ENCODE assay signal across 8 cellular contexts in the genomic region with DNA sequence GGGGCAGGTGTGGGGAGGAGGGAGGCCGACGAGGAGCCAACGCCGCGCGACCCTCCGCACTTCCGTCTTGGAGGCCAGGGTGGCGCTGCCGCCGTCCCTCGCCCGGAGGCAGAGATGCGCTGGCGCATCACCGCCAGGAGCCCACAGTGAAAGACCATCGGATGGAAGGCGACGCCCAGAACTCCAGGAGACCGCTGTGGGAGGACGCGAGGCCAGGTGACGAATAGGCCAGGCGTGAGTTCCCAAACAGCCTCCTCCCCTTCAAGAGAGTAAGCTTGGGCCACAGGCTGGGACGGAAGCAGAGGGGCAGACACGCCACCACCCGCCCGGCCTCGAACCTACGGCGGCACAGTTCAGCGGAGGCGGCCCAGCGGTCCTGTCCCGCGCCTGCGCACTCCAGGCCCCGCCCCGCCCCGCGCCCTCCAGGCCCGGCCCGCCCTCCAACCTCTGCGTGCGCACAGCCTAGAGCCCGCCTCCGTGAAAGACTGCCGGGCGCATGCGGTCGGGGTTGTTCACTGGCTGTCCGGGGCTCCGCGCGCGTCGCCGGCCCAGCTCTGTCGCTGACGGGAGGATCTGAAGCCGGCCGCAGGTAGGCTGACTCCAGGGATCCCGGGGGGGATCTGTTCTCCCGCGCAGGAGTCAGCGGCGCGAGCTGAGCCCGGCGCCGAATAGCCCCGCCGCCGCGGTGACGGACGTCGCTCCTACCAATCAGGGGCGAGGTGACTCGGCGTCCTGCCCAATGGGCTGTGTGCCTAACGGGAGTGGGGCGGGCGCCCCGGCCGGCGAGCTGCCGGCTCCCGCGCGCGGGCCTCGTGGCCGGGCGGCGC. TPM values are rescaled to one million over a fixed set of nuclear protein-coding genes. Genes with fewer than 3 reads are reported as not detected.
DNase-seq lines count a peak whose midpoint lies in the region; ATAC-seq and TF ChIP-seq lines count a peak whose summit lies in the region.

A gene with protein sequence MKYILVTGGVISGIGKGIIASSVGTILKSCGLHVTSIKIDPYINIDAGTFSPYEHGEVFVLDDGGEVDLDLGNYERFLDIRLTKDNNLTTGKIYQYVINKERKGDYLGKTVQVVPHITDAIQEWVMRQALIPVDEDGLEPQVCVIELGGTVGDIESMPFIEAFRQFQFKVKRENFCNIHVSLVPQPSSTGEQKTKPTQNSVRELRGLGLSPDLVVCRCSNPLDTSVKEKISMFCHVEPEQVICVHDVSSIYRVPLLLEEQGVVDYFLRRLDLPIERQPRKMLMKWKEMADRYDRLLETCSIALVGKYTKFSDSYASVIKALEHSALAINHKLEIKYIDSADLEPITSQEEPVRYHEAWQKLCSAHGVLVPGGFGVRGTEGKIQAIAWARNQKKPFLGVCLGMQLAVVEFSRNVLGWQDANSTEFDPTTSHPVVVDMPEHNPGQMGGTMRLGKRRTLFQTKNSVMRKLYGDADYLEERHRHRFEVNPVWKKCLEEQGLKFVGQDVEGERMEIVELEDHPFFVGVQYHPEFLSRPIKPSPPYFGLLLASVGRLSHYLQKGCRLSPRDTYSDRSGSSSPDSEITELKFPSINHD (plus strand): TSS at position 456 of the 827 bp plus-strand sequence. CDS start 3,595 bp downstream, outside the sequence.

- H4K20me1 ChIP-seq in DOHH2 (ENCODE audit: control insufficient read depth, insufficient read depth, low read depth, low read length): peaks cover 21% of the 10 kb centered on the region; the same call in 1 of the 2 replicates
- peaks cover 15% of the 10 kb centered on the region for H4K20me1 ChIP-seq in KMS-11 (ENCODE audit: insufficient read depth)

- peak; percentile 68 for DNase-seq in Panc1 (ENCODE audit: low read depth, low spot score)
- peak; percentile 96 for DNase-seq in activated T-cell treated with anti-CD3 and anti-CD28 coated beads, Interleukin-2, amount 50 U/mL, for 4 hours
- DNase-seq in stimulated activated CD8-positive, alpha-beta memory T cell treated with anti-CD3 and anti-CD28 coated beads, Interleukin-7, amount 100 ng/mL, for 24 hours (ENCODE audit: low read depth): peak; percentile 92

- peak; percentile 67 for TF ChIP-seq CTCF in DOHH2 (IDR thresholded peaks at IDR 0.05; ENCODE audit: low read depth, low read length, poor library complexity, severe bottlenecking)
- TF ChIP-seq CTCF in KMS-11 (conservative IDR thresholded peaks at IDR 0.05; ENCODE audit: low read depth, low read length): no peak
- TF ChIP-seq CTCF in Panc1 (IDR thresholded peaks at IDR 0.05): peak; percentile 32; the same call in 1 of the 2 replicates

- BruUV-seq in Panc1 (replicated peaks; lab: Mats Ljungman, UMichigan): no TSS peak

- H3K4me2 ChIP-seq in DOHH2 (ENCODE audit: low read length) (peak within 1 kb of the TSS; percentile 86), KMS-11 (peak within 1 kb of the TSS; percentile 95)

- CTCF ChIA-PET in Panc1 (lab: Charles Lee): interaction anchor here (0.7 to 1.0 kb wide), 3 partner anchors 31 to 454 kb away, joined by 5 to 7 read pairs (median 7); no protein-coding TSS in a partner anchor

- H3K27me3 ChIP-seq in DOHH2 (ENCODE audit: control insufficient read depth, low read length) (no peaks in the 10 kb centered on the region), KMS-11 (ENCODE audit: insufficient read depth, low read depth) (no peaks in the 10 kb centered on the region), Panc1 (ENCODE audit: control insufficient read depth, insufficient read depth, low read length) (no peaks in the 10 kb centered on the region), muscle layer of colon (ENCODE audit: control insufficient read depth in 1 of 2, insufficient read depth in 2 of 2, low read length in 2 of 2) (no peaks in the 10 kb centered on the region)

- H3K4me3 Mint-ChIP-seq in activated T-cell treated with anti-CD3 and anti-CD28 coated beads, Interleukin-2, amount 50 U/mL, for 4 hours: peak within 1 kb of the TSS; percentile 88

- peak within 1 kb of the TSS; percentile 87 for H3K4me3 ChIP-seq in DOHH2 (ENCODE audit: low read length)
- peak within 1 kb of the TSS; percentile 65 for H3K4me3 ChIP-seq in KMS-11 (IDR thresholded peaks at IDR 0.05; ENCODE audit: insufficient read depth, low read depth, low read length)
- peak within 1 kb of the TSS; percentile 80 to 93 for H3K4me3 ChIP-seq in Panc1 (ENCODE audit: low read depth in 2 of 2, low read length in 2 of 2)
- H3K4me3 ChIP-seq in muscle layer of colon (ENCODE audit: low read depth in 1 of 2, low read length in 2 of 2): peak within 1 kb of the TSS; percentile 72 to 91

- H3K4me1 ChIP-seq in DOHH2 (ENCODE audit: control insufficient read depth, low read length) (peaks cover 30% of the 10 kb centered on the region), KMS-11 (ENCODE audit: low read depth, poor library complexity, severe bottlenecking) (peaks cover 25% of the 10 kb centered on the region), Panc1 (ENCODE audit: control insufficient read depth, insufficient read depth, low read length) (peaks cover 58% of the 10 kb centered on the region), muscle layer of colon (ENCODE audit: insufficient read depth, low read length) (peaks cover 46% of the 10 kb centered on the region)

- in situ Hi-C loops in Panc1 (cut with HindIII; ENCODE audit: low pct_unique_long_range_greater_than_20kb, low sequenced_read_pairs): no loop called here

- no peaks in the 10 kb centered on the region for H3F3A ChIP-seq in DOHH2 (ENCODE audit: control insufficient read depth, insufficient read depth)

- intact Hi-C loops in Panc1 (cut with micrococcal nuclease; ENCODE audit: unreplicated experiment): no loop called here

- peaks cover 29% of the 10 kb centered on the region for H3K36me3 Mint-ChIP-seq in activated T-cell treated with anti-CD3 and anti-CD28 coated beads, Interleukin-2, amount 50 U/mL, for 4 hours (ENCODE audit: insufficient read depth)

- H3K9ac ChIP-seq in KMS-11 (peak within 1 kb of the TSS; percentile 98), muscle layer of colon (ENCODE audit: low read length) (peak within 1 kb of the TSS; percentile 80)

- no peaks in the 10 kb centered on the region for H3K9me2 ChIP-seq in DOHH2 (replicated peaks; ENCODE audit: control insufficient read depth, low read length)

- peak within 1 kb of the TSS; percentile 98 for H2AFZ ChIP-seq in KMS-11 (ENCODE audit: low read depth)

- peaks cover 45% of the 10 kb centered on the region for H3K36me3 ChIP-seq in DOHH2 (ENCODE audit: control insufficient read depth, low read length)
- peaks cover 5% of the 10 kb centered on the region; the same call in 1 of the 2 replicates for H3K36me3 ChIP-seq in KMS-11 (ENCODE audit: insufficient read depth)
- peaks cover 18% of the 10 kb centered on the region for H3K36me3 ChIP-seq in Panc1 (ENCODE audit: control insufficient read depth, insufficient read depth, low read length)
- H3K36me3 ChIP-seq in muscle layer of colon (ENCODE audit: insufficient read depth, low read length): peaks cover 5% of the 10 kb centered on the region

- no peaks in the 10 kb centered on the region for H3K9me3 ChIP-seq in DOHH2 (ENCODE audit: control insufficient read depth, insufficient read depth, low read length)
- H3K9me3 ChIP-seq in Panc1 (ENCODE audit: control insufficient read depth, insufficient read depth, low read depth, low read length): no peaks in the 10 kb centered on the region
- H3K9me3 ChIP-seq in muscle layer of colon (ENCODE audit: low read length): no peaks in the 10 kb centered on the region

- no peaks in the 10 kb centered on the region for H3K9me3 Mint-ChIP-seq in activated T-cell treated with anti-CD3 and anti-CD28 coated beads, Interleukin-2, amount 50 U/mL, for 4 hours

- peaks cover 40% of the 10 kb centered on the region for H3K4me1 Mint-ChIP-seq in activated T-cell treated with anti-CD3 and anti-CD28 coated beads, Interleukin-2, amount 50 U/mL, for 4 hours (ENCODE audit: low read depth)

- POLR2A ChIA-PET in Panc1 (lab: Charles Lee): interaction anchor here (0.6 to 1.4 kb wide), 9 partner anchors 9 to 288 kb away, joined by 3 to 9 read pairs (median 3); a partner anchor contains a TSS

- H3K79me2 ChIP-seq in DOHH2 (ENCODE audit: control insufficient read depth, low read length): peaks cover 52% of the 10 kb centered on the region
- peaks cover 44% of the 10 kb centered on the region for H3K79me2 ChIP-seq in KMS-11 (ENCODE audit: insufficient read depth, low read depth)

- H3K27me3 Mint-ChIP-seq in activated T-cell treated with anti-CD3 and anti-CD28 coated beads, Interleukin-2, amount 50 U/mL, for 4 hours (ENCODE audit: low read depth): no peaks in the 10 kb centered on the region

- H3K27ac ChIP-seq in DOHH2 (ENCODE audit: low read depth, low read length) (peak within 1 kb of the TSS; percentile 81), KMS-11 (peak within 1 kb of the TSS; percentile 97), Panc1 (ENCODE audit: low read length) (peak within 1 kb of the TSS; percentile 95), muscle layer of colon (ENCODE audit: low read depth, low read length) (peak within 1 kb of the TSS; percentile 87)

- ATAC-seq in GM21786 (IDR thresholded peaks at IDR 0.05; ENCODE audit: unreplicated experiment): peak; percentile 85
- ATAC-seq in Panc1: peak; percentile 90
- ATAC-seq in activated T-cell treated with anti-CD3 and anti-CD28 coated beads, Interleukin-2, amount 50 U/mL, for 4 hours: peak; percentile 87 to 89
- peak; percentile 94 for ATAC-seq in esophagus mucosa

RNA-seq across cellular contexts. Expression of the gene that starts here (rescaled TPM):
- total RNA-seq in Panc1 (2021; ENCODE audit: unreplicated experiment): 166 TPM
- polyA plus RNA-seq in Panc1 (2012; ENCODE audit: insufficient read length): 83.3 TPM
- 100 to 1,000 TPM; 194 to 214 (median 194) TPM for total RNA-seq in activated T-cell treated with anti-CD3 and anti-CD28 coated beads, Interleukin-2, amount 50 U/mL, for 4 hours
- 24.0 TPM for total RNA-seq in esophagus mucosa

Comparison
In these comparisons a context has a peak if more than half of its experiments do, and no peak if none do; other contexts are left out.
1. Peak in every context shown above with its lines: DNase-seq, ATAC-seq, H3K4me3 ChIP-seq and H3K27ac ChIP-seq.